25 cellular contexts compared by ENCODE assay signal in the genomic region with DNA sequence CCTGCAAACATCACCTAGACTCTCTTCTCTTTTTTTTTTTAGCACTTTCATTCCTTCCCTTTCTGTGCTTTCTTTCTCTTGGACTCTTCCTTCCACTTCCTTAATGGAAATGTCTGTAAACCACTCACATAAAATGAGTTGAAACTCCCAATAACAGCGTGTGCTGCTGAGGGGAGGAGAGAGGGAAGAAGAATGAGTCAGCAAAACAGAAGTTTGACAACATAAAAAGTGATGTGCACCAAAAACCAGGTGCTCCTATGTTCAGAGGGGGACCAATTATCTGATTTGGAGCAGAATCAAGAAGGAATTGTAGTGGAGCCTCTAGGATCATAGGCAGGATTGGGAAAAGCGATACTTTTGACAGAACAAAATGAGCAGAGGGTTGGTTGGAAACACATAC.
"Had no signal": no experiment of that assay in that cellular context is flagged by ENCODE, and none has a peak within 500 bp of the region (broad histone marks: within the 10 kb centered on the region; RNA-seq: fewer than 3 reads in every experiment).

No MANE protein-coding gene starts in this region.

- H3K36me3 ChIP-seq: colonic mucosa, heart left ventricle, lower lobe of right lung, prostate gland, right atrium auricular region, thyroid gland had no signal

- H3K9me3 ChIP-seq: colonic mucosa, heart left ventricle, lower lobe of right lung, prostate gland, right atrium auricular region, thyroid gland had no signal

- H3K4me3 ChIP-seq: colonic mucosa, dorsolateral prefrontal cortex, heart left ventricle, lower lobe of right lung, prostate gland, right atrium auricular region, thyroid gland had no signal

- DNase-seq: activated B cell treated with CpG ODN at 0.5 μM for 24 hours; activated CD4-positive, alpha-beta memory T cell treated with anti-CD3 and anti-CD28 coated beads for 36 hours; activated CD4-positive, alpha-beta T cell treated with anti-CD3 and anti-CD28 coated beads for 36 hours; activated naive CD4-positive, alpha-beta T cell treated with Interleukin-2 at 50 U/mL for 16 hours; activated naive CD8-positive, alpha-beta T cell treated with anti-CD3 and anti-CD28 coated beads for 36 hours; activated T-cell treated with anti-CD3 and anti-CD28 coated beads, Interleukin-2, amount 50 U/mL, for 48 hours; amniotic stem cell; colonic mucosa; dorsolateral prefrontal cortex; effector memory CD8-positive, alpha-beta T cell; heart left ventricle; islet precursor cell; lower lobe of right lung; naive thymus-derived CD4-positive, alpha-beta T cell; occipital lobe; stimulated activated CD4-positive, alpha-beta T cell treated with anti-CD3 and anti-CD28 coated beads, Interleukin-12 subunit alpha, Interleukin-12 subunit beta, amount 100 ng/mL, for 4 hours; stimulated activated CD4-positive, alpha-beta T cell treated with anti-CD3 and anti-CD28 coated beads, Interleukin-4, amount 100 ng/mL, for 4 hours; stimulated activated naive CD8-positive, alpha-beta T cell treated with anti-CD3 and anti-CD28 coated beads, Interleukin-15, Interleukin-2, amounts not matched to agents 100 U/mL and 50 U/mL, for 24 hours; T1000; thyroid gland had no signal

- H3K4me1 ChIP-seq: colonic mucosa, heart left ventricle, lower lobe of right lung, prostate gland, right atrium auricular region, thyroid gland had no signal

- ATAC-seq: activated CD4-positive, alpha-beta T cell treated with anti-CD3 and anti-CD28 coated beads for 36 hours; effector memory CD8-positive, alpha-beta T cell; esophagus mucosa; heart left ventricle; lower lobe of right lung; naive thymus-derived CD4-positive, alpha-beta T cell; stimulated activated naive CD8-positive, alpha-beta T cell treated with anti-CD3 and anti-CD28 coated beads, Interleukin-15, Interleukin-2, amounts not matched to agents 100 U/mL and 50 U/mL, for 24 hours had no signal

- H3K27me3 ChIP-seq: colonic mucosa, heart left ventricle, right atrium auricular region, thyroid gland had no signal

- FAIRE-seq: bronchial epithelial cell, endothelial cell of umbilical vein had no signal

- H3K27ac ChIP-seq: colonic mucosa, dorsolateral prefrontal cortex, heart left ventricle, lower lobe of right lung, prostate gland, right atrium auricular region, thyroid gland had no signal
